ENCODE assay signal across 10 cellular contexts in genomic region chr17:42653179-42654124, GRCh38. TPM values are rescaled to one million over a fixed set of nuclear protein-coding genes. Genes with fewer than 3 reads are reported as not detected.
DNase-seq lines count a peak whose midpoint lies in the region; ATAC-seq and TF ChIP-seq lines count a peak whose summit lies in the region.
"Had no signal": no experiment of that assay in that cellular context is flagged by ENCODE, and none has a peak within 500 bp of the region (broad histone marks: within the 10 kb centered on the region; RNA-seq: fewer than 3 reads in every experiment).

No MANE protein-coding gene starts in this region.

- no peak overlapping the region for H3K9ac ChIP-seq in trophoblast cell (ENCODE audit: low read length)

- H2BK120ac ChIP-seq in trophoblast cell (ENCODE audit: insufficient read depth, low read length, poor library complexity): peak overlapping the region; percentile 54

- H3K4me2 ChIP-seq in trophoblast cell (ENCODE audit: low read length): peak overlapping the region; percentile 57

- H4K8ac ChIP-seq in trophoblast cell (ENCODE audit: low read depth, low read length): peak overlapping the region; percentile 91

- TF ChIP-seq CTCF in CD14-positive monocyte (IDR thresholded peaks at IDR 0.05) (no peak), adrenal gland (IDR thresholded peaks at IDR 0.05) (no peak), heart right ventricle (IDR thresholded peaks at IDR 0.05) (no peak)

- no peak overlapping the region for H3K27ac Mint-ChIP-seq in CD14-positive monocyte
- H3K27ac Mint-ChIP-seq: stimulated activated naive CD8-positive, alpha-beta T cell treated with anti-CD3 and anti-CD28 coated beads, Interleukin-15, Interleukin-2, amounts not matched to agents 100 ng/mL and 50 ng/mL, for 24 hours had no signal

- peak overlapping the region; percentile 39 to 82 for H3K4me3 Mint-ChIP-seq in CD14-positive monocyte
- H3K4me3 Mint-ChIP-seq: central memory CD8-positive, alpha-beta T cell; stimulated activated naive CD8-positive, alpha-beta T cell treated with anti-CD3 and anti-CD28 coated beads, Interleukin-15, Interleukin-2, amounts not matched to agents 100 ng/mL and 50 ng/mL, for 24 hours had no signal

- no peaks in the 10 kb centered on the region for H3K36me3 ChIP-seq in adrenal gland (replicated peaks in 1 of 2)
- no peaks in the 10 kb centered on the region for H3K36me3 ChIP-seq in heart right ventricle
- no peaks in the 10 kb centered on the region for H3K36me3 ChIP-seq in trophoblast cell (ENCODE audit: control insufficient read depth in 1 of 2, insufficient read depth in 2 of 2, low read length in 2 of 2)

- H2AFZ ChIP-seq in trophoblast cell (ENCODE audit: insufficient read depth, low read length, poor library complexity): peak overlapping the region; percentile 56

- peaks cover 0 to under 1% of the 10 kb centered on the region in 2 donors for H3K4me1 ChIP-seq in adrenal gland (replicated peaks in 1 of 2)
- H3K4me1 ChIP-seq in heart right ventricle: peaks cover 0 to 15% (median 12%) of the 10 kb centered on the region in 9 donors
- H3K4me1 ChIP-seq in trophoblast cell (ENCODE audit: control insufficient read depth in 1 of 2, insufficient read depth in 2 of 2, low read length in 2 of 2): peaks cover 4 to 11% of the 10 kb centered on the region in 2 experiments

- H2BK12ac ChIP-seq in trophoblast cell (ENCODE audit: low read length): peak overlapping the region; percentile 84

- peak overlapping the region; percentile 49 for H4K12ac ChIP-seq in trophoblast cell (ENCODE audit: low read depth, low read length)

- H3K14ac ChIP-seq in trophoblast cell (ENCODE audit: low read length): peak overlapping the region; percentile 84

- H3K9me3 Mint-ChIP-seq in CD14-positive monocyte: peaks cover 0 to 6% (median 3%) of the 10 kb centered on the region in 7 donors
- H3K9me3 Mint-ChIP-seq: central memory CD8-positive, alpha-beta T cell had no signal

- H3K27ac ChIP-seq in adrenal gland (peak overlapping the region in 4 of 5 donors; percentile 16 to 69 (median 47)), heart right ventricle (peak overlapping the region; percentile 37 to 86 (median 74)), trophoblast cell (ENCODE audit: low read depth, low read length) (peak overlapping the region; percentile 43)

- peak in 1 of 2 donors; percentile 26 for TF ChIP-seq POLR2A in adrenal gland (IDR thresholded peaks at IDR 0.05)

- peak overlapping the region; percentile 23 for H2BK5ac ChIP-seq in trophoblast cell (ENCODE audit: low read depth, low read length, poor library complexity)

- peak overlapping the region in 1 of 4 donors; percentile 49 for H3K4me3 ChIP-seq in adrenal gland
- peak overlapping the region in 9 of 10 donors; percentile 21 to 55 (median 45) for H3K4me3 ChIP-seq in heart right ventricle
- H3K4me3 ChIP-seq in trophoblast cell (ENCODE audit: low read depth, low read length): no peak overlapping the region

- H3K27me3 ChIP-seq in adrenal gland (no peaks in the 10 kb centered on the region), heart right ventricle (peaks cover 0 to 14% (median 0%) of the 10 kb centered on the region in 7 donors), trophoblast cell (ENCODE audit: insufficient read depth, low read length) (no peaks in the 10 kb centered on the region)

- peak overlapping the region; percentile 79 for H3K18ac ChIP-seq in trophoblast cell (ENCODE audit: low read length)

- H3K4me1 Mint-ChIP-seq in CD14-positive monocyte: peaks cover 22% of the 10 kb centered on the region

- DNase-seq in CD14-positive monocyte (ENCODE audit: low spot score): no peak
- peak; percentile 41 to 78 (median 55) for DNase-seq in adrenal gland
- DNase-seq in heart right ventricle: peak; percentile 57 to 75
- peak; percentile 42 to 57 for DNase-seq in trophoblast cell
- no peak for DNase-seq in NCI-H2081 treated with DMSO at 0.1 percent for 48 hours (lab: John Stamatoyannopoulos, UW)

- no peak overlapping the region for H2AK5ac ChIP-seq in trophoblast cell (ENCODE audit: low read length)

- H3K23ac ChIP-seq in trophoblast cell (ENCODE audit: low read length): no peak overlapping the region

- H3K79me2 ChIP-seq in trophoblast cell (ENCODE audit: control insufficient read depth, insufficient read depth, low read length, poor library complexity): no peaks in the 10 kb centered on the region

- peaks cover 4% of the 10 kb centered on the region for H3K79me1 ChIP-seq in trophoblast cell (ENCODE audit: low read length)

- no peaks in the 10 kb centered on the region for H3K9me3 ChIP-seq in adrenal gland (replicated peaks in 1 of 3)
- H3K9me3 ChIP-seq in heart right ventricle: no peaks in the 10 kb centered on the region
- no peaks in the 10 kb centered on the region for H3K9me3 ChIP-seq in trophoblast cell (ENCODE audit: insufficient read depth, low read depth, low read length)

- peak; percentile 75 to 88 (median 82) for ATAC-seq in heart right ventricle
- no peak for ATAC-seq in HG03469 (IDR thresholded peaks at IDR 0.05; ENCODE audit: unreplicated experiment)
- ATAC-seq in GM21526 (IDR thresholded peaks at IDR 0.05; ENCODE audit: low FRiP score, unreplicated experiment): no peak
- no peak for ATAC-seq in GM18868 (IDR thresholded peaks at IDR 0.05; ENCODE audit: unreplicated experiment)

- peaks cover 33 to 40% (median 36%) of the 10 kb centered on the region in 3 donors for H3K27me3 Mint-ChIP-seq in CD14-positive monocyte (ENCODE audit: low read depth in 3 of 3)

- H3K4ac ChIP-seq in trophoblast cell (ENCODE audit: low read depth, low read length): no peak overlapping the region

- H4K91ac ChIP-seq in trophoblast cell (ENCODE audit: low read depth, low read length): peak overlapping the region; percentile 73

- intact Hi-C loops in CD14-positive monocyte (cut with micrococcal nuclease): no loop called here
- intact Hi-C loops in adrenal gland (cut with DNase I): no loop called here
- intact Hi-C loops in heart right ventricle (cut with DNase I): no loop called here

- 34 to 37% (median 36%) methylated on average over 38 to 41 of the region's 42 CpGs for WGBS in adrenal gland, 4 donors
- whole genome bisulfite sequencing in heart right ventricle, 2 donors: 25 to 27% methylated on average over 41 to 42 of the region's 42 CpGs
- no CpG with 5 or more reads among the region's 42 CpGs for WGBS in trophoblast cell (ENCODE audit: extremely low coverage, insufficient coverage, insufficient read length)

- H3K36me3 Mint-ChIP-seq in CD14-positive monocyte: no peaks in the 10 kb centered on the region

RNA-seq across cellular contexts. Expression of gene TUBG2, which starts 5.6 kb away (rescaled TPM):
- under 1 TPM; 0.31 to 0.47 TPM for polyA plus RNA-seq in CD14-positive monocyte
- 10 to 100 TPM; 21.5 to 63.9 (median 45.6) TPM for total RNA-seq in adrenal gland
- 10 to 100 TPM; 19.3 to 65.1 (median 49.6) TPM for polyA plus RNA-seq in adrenal gland
- total RNA-seq in heart right ventricle: 10 to 100 TPM; 10.6 to 20.4 (median 14.7) TPM
- 10 to 100 TPM in 1 of 2 donors, 1 to 10 TPM in 1; 9.8 to 21.3 TPM for polyA plus RNA-seq in heart right ventricle
- polyA plus RNA-seq in trophoblast cell (2013): 13.2 and 14.1 TPM in 2 replicates

RNA-seq across cellular contexts. Expression of gene PLEKHH3, which starts 23.3 kb away (rescaled TPM):
- polyA plus RNA-seq in CD14-positive monocyte (under 1 TPM; 0.38 to 0.41 TPM), adrenal gland (10 to 100 TPM in 2 of 3 donors, 1 to 10 TPM in 1; 1.8 to 73.2 (median 49.6) TPM), heart right ventricle (10 to 100 TPM; 23.6 to 42.1 TPM)
- total RNA-seq in adrenal gland (10 to 100 TPM; 28.1 to 63.7 (median 46.6) TPM), heart right ventricle (10 to 100 TPM; 12.8 to 34.8 (median 22.0) TPM)
- 8.0 and 8.7 TPM in 2 replicates for polyA plus RNA-seq in trophoblast cell (2013)

RNA-seq across cellular contexts. Expression of gene CCR10, which starts 28.2 kb away (rescaled TPM):
- polyA plus RNA-seq in CD14-positive monocyte: under 1 TPM in 1 of 2 donors, not detected in 1; 0.13 TPM
- total RNA-seq in adrenal gland: 1 to 10 TPM in 6 of 8 donors, under 1 TPM in 2; 0.80 to 7.9 (median 4.2) TPM
- polyA plus RNA-seq in adrenal gland: 1 to 10 TPM in 2 of 3 donors, under 1 TPM in 1; 0.31 to 3.6 (median 1.7) TPM
- total RNA-seq in heart right ventricle: 1 to 10 TPM; 1.0 to 4.8 (median 1.7) TPM
- polyA plus RNA-seq in heart right ventricle: 1 to 10 TPM; 1.5 to 3.8 TPM
- polyA plus RNA-seq in trophoblast cell (2013): 0.14 and 0.25 TPM in 2 replicates

RNA-seq across cellular contexts. Expression of gene CNTNAP1, which starts 28.9 kb away (rescaled TPM):
- under 1 TPM in 1 of 2 donors, not detected in 1; 0.24 TPM for polyA plus RNA-seq in CD14-positive monocyte
- 10 to 100 TPM in 2 of 8 donors, 1 to 10 TPM in 6; 1.8 to 31.9 (median 5.4) TPM for total RNA-seq in adrenal gland
- polyA plus RNA-seq in adrenal gland: 10 to 100 TPM in 1 of 3 donors, 1 to 10 TPM in 2; 1.6 to 12.5 (median 5.7) TPM
- total RNA-seq in heart right ventricle: 10 to 100 TPM in 2 of 10 donors, 1 to 10 TPM in 8; 2.2 to 28.3 (median 3.5) TPM
- polyA plus RNA-seq in heart right ventricle: 1 to 10 TPM; 2.3 to 9.6 TPM
- polyA plus RNA-seq in trophoblast cell (2013): 0.44 and 0.45 TPM in 2 replicates

RNA-seq across cellular contexts. Expression of gene TUBG1, which starts 44.0 kb away (rescaled TPM):
- polyA plus RNA-seq in CD14-positive monocyte (10 to 100 TPM in 1 of 2 donors, 1 to 10 TPM in 1; 7.5 to 10.2 TPM), adrenal gland (10 to 100 TPM; 30.5 to 70.3 (median 40.3) TPM), heart right ventricle (100 to 1,000 TPM in 1 of 2 donors, 10 to 100 TPM in 1; 33.9 to 107 TPM)
- total RNA-seq in adrenal gland (10 to 100 TPM; 22.9 to 90.0 (median 38.0) TPM), heart right ventricle (10 to 100 TPM; 28.2 to 59.8 (median 43.7) TPM)
- 70.1 and 72.5 TPM in 2 replicates for polyA plus RNA-seq in trophoblast cell (2013)

Comparison
In these comparisons a context has a peak if more than half of its experiments do, and no peak if none do; other contexts are left out.
1. DNase-seq: peak in adrenal gland (7 of 7), heart right ventricle (2 of 2) and trophoblast cell (2 of 2); none in CD14-positive monocyte (single experiment) and NCI-H2081 treated with DMSO at 0.1 percent for 48 hours (single experiment).
2. ATAC-seq: peak in heart right ventricle (8 of 8); none in HG03469 (single experiment), GM21526 (single experiment) and GM18868 (single experiment).
3. RNA of gene TUBG2, which starts 5.6 kb away (polyA plus RNA-seq): 19.3 to 65.1 TPM in adrenal gland and 9.8 to 21.3 TPM in heart right ventricle; 0.31 to 0.47 TPM in CD14-positive monocyte; every median in the first group is over 4 times any median in the second.
4. Peak in every context shown above with its lines, with median percentiles within 50 percentile points of each other: H3K27ac ChIP-seq.